8 cellular contexts compared by ENCODE assay signal in genomic region chr1:173477286-173478098, GRCh38. TPM values are rescaled to one million over a fixed set of nuclear protein-coding genes. Genes with fewer than 3 reads are reported as not detected.
A peak's percentile ranks its signal among the peaks of the same experiment; 100 is the strongest.
DNase-seq lines count a peak whose midpoint lies in the region; ATAC-seq and TF ChIP-seq lines count a peak whose summit lies in the region.

A gene with protein sequence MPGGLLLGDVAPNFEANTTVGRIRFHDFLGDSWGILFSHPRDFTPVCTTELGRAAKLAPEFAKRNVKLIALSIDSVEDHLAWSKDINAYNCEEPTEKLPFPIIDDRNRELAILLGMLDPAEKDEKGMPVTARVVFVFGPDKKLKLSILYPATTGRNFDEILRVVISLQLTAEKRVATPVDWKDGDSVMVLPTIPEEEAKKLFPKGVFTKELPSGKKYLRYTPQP (plus strand): TSS chr1:173477335. CDS start chr1:173477398, 63 bp downstream.

- under 1% methylated on average over 69 of the region's 69 CpGs for WGBS in right cardiac atrium

- DNase-seq in GM03348 (ENCODE audit: low spot score) (peak; percentile 71), SJCRH30 (peak in 1 of 2 experiments; percentile 83), astrocyte of the cerebellum (ENCODE audit: low read depth) (peak; percentile 48), right cardiac atrium (peak; percentile 90 to 95 (median 95)), pulmonary artery endothelial cell (ENCODE audit: low read depth, low spot score) (peak; percentile 37), OCI-M2 (lab: John Stamatoyannopoulos, UW; ENCODE audit: unreplicated experiment) (no peak)

- no peak for TF ChIP-seq CTCF in astrocyte of the cerebellum (IDR thresholded peaks at IDR 0.05; ENCODE audit: low read depth, low read length, missing control alignments)

- H3K4me3 ChIP-seq in SJCRH30 (peak within 1 kb of the TSS; percentile 100), astrocyte of the cerebellum (ENCODE audit: low read depth, low read length) (peak within 1 kb of the TSS; percentile 78), right cardiac atrium (ENCODE audit: low read length) (peak within 1 kb of the TSS; percentile 78)

- H3K27me3 ChIP-seq in SJCRH30 (no peaks in the 10 kb centered on the region), right cardiac atrium (ENCODE audit: control insufficient read depth, insufficient read depth) (no peaks in the 10 kb centered on the region)

- H3K4me1 ChIP-seq in SJCRH30, result peaks cover 30% of the 10 kb centered on the region
- H3K4me1 ChIP-seq in right cardiac atrium (ENCODE audit: control insufficient read depth, insufficient read depth, low read length), result peaks cover 4% of the 10 kb centered on the region

- peak within 1 kb of the TSS; percentile 98 for H3K27ac ChIP-seq in SJCRH30
- peak within 1 kb of the TSS; percentile 96 for H3K27ac ChIP-seq in right cardiac atrium (ENCODE audit: low read length)

- intact Hi-C loops in right cardiac atrium (cut with DNase I), result loop anchor here in 2 of 4 donors (5.0 to 10.0 kb wide), 2 partner anchors 45 to 237 kb away; partner anchors contain the start of gene KLHL20 (in 1 of the 2)

- peak within 1 kb of the TSS; percentile 84 to 96 (median 96) for H3K27ac Mint-ChIP-seq in IgD-negative memory B cell

- no peaks in the 10 kb centered on the region for H3K27me3 Mint-ChIP-seq in IgD-negative memory B cell

- H3K36me3 Mint-ChIP-seq in IgD-negative memory B cell, result no peaks in the 10 kb centered on the region

- H3K9me3 ChIP-seq in SJCRH30 (replicated peaks), result no peaks in the 10 kb centered on the region
- no peaks in the 10 kb centered on the region for H3K9me3 ChIP-seq in right cardiac atrium (ENCODE audit: control insufficient read depth, low read length)

- in situ Hi-C loops in astrocyte of the cerebellum (cut with HindIII; ENCODE audit: low sequenced_read_pairs), result no loop called here

- ATAC-seq in GM21723 (IDR thresholded peaks at IDR 0.05; ENCODE audit: unreplicated experiment), result peak; percentile 66
- ATAC-seq in right cardiac atrium, result peak; percentile 64 to 67

- H3K9me3 Mint-ChIP-seq in IgD-negative memory B cell, result no peaks in the 10 kb centered on the region

- H3K36me3 ChIP-seq in SJCRH30, result peaks cover 39% of the 10 kb centered on the region

- H3K4me3 Mint-ChIP-seq in IgD-negative memory B cell, result peak within 1 kb of the TSS; percentile 95 to 98 (median 96)

- H3K4me1 Mint-ChIP-seq in IgD-negative memory B cell, result peaks cover 23 to 44% (median 31%) of the 10 kb centered on the region in 3 donors

RNA-seq across cellular contexts. Expression of the gene that starts here (rescaled TPM):
- 84.7 TPM for polyA plus RNA-seq in IgD-negative memory B cell
- total RNA-seq in SJCRH30 (2014; rRNA removed; shearing (Covaris generic)), result 259 and 265 TPM in 2 replicates
- 100 to 1,000 TPM; 638 to 760 (median 675) TPM for total RNA-seq in right cardiac atrium
- polyA plus RNA-seq in right cardiac atrium, result 756 TPM
- 183 and 239 TPM in 2 replicates for total RNA-seq in pulmonary artery endothelial cell
